Comparison of ENCODE assay signal across 16 cellular contexts in genomic region chr21:16407403-16408279, GRCh38.
DNase-seq lines count a peak whose midpoint lies in the region; ATAC-seq, FAIRE-seq and TF ChIP-seq lines count a peak whose summit lies in the region.
"Had no signal": no experiment of that assay in that cellular context is flagged by ENCODE, and none has a peak within 500 bp of the region (broad histone marks: within the 10 kb centered on the region; RNA-seq: fewer than 3 reads in every experiment).

No MANE protein-coding gene starts in this region.

- intact Hi-C loops in pancreas (cut with DNase I) = no loop called here

- H3K36me3 ChIP-seq in pancreas = no peaks in the 10 kb centered on the region
- H3K36me3 ChIP-seq: Peyer's patch had no signal

- no peak for TF ChIP-seq CTCF in pancreas (IDR thresholded peaks at IDR 0.05)

- H3K27me3 ChIP-seq in pancreas = no peaks in the 10 kb centered on the region
- H3K27me3 ChIP-seq: Peyer's patch, testis had no signal

- H3K4me1 ChIP-seq in pancreas = peaks cover 0 to 7% (median 0%) of the 10 kb centered on the region in 3 donors
- H3K4me1 ChIP-seq: Peyer's patch, testis had no signal

- no peak overlapping the region for H3K27ac ChIP-seq in pancreas
- H3K27ac ChIP-seq: epithelial cell of prostate, Peyer's patch, testis had no signal

- H3K4me3 ChIP-seq in pancreas = no peak overlapping the region
- H3K4me3 ChIP-seq: Peyer's patch, testis had no signal

- peak; percentile 38 for DNase-seq in EL
- DNase-seq in fibroblast of gingiva (ENCODE audit: low read depth) = peak; percentile 4
- no peak for DNase-seq in pancreas
- DNase-seq in inferior parietal cortex (ENCODE audit: extremely low spot score) = no peak
- DNase-seq in DMS114 treated with DMSO at 0.1 percent for 48 hours (lab: John Stamatoyannopoulos, UW; ENCODE audit: unreplicated experiment) = no peak
- DNase-seq: activated effector memory CD4-positive, alpha-beta T cell treated with anti-CD3 and anti-CD28 coated beads, Interleukin-2, amount 50 U/mL, for 16 hours; aorta; DMS 273 treated with DMSO at 0.1 percent for 48 hours; HCEC 1CT; Peyer's patch; stimulated activated CD4-positive, alpha-beta T cell treated with anti-CD3 and anti-CD28 coated beads, Interleukin-4, amount 100 ng/mL, for 1 hour; testis had no signal

- no peak for FAIRE-seq in pancreas (lab: Jason Lieb, UNC)

- no peaks in the 10 kb centered on the region for H3K9me3 ChIP-seq in pancreas
- H3K9me3 ChIP-seq: Peyer's patch, testis had no signal

- peak in 3 of 4 donors; percentile 25 to 60 (median 56) for ATAC-seq in pancreas
- no peak for ATAC-seq in HG02870 (IDR thresholded peaks at IDR 0.05; ENCODE audit: unreplicated experiment)
- ATAC-seq in HG02759 (IDR thresholded peaks at IDR 0.05; ENCODE audit: unreplicated experiment) = no peak

- 15 to 18% methylated on average over 2 of the region's 2 CpGs for WGBS in pancreas, 2 donors

TF ChIP-seq in PFSK-1, 5 proteins besides CTCF, POLR2A, EP300 and RAD21:
- TF ChIP-seq POLR2AphosphoS5 (IDR thresholded peaks at IDR 0.05; ENCODE audit: low read depth, low read length) (peak; percentile 27; the same call in 1 of the 2 replicates), SIN3A (IDR thresholded peaks at IDR 0.05; ENCODE audit: borderline replicate concordance, insufficient read depth, low read length) (peak; percentile 65; the same call in 1 of the 2 replicates), FOXP2 (optimal IDR thresholded peaks at IDR 0.05; ENCODE audit: borderline replicate concordance, extremely low read depth, extremely low read length, insufficient read depth) (no peak), TAF1 (IDR thresholded peaks at IDR 0.05; ENCODE audit: borderline replicate concordance, insufficient read depth, low read length) (0 out of 2 replicates have a peak, but pooled peaks have one; percentile 32)
- TF ChIP-seq, protein P1, sequence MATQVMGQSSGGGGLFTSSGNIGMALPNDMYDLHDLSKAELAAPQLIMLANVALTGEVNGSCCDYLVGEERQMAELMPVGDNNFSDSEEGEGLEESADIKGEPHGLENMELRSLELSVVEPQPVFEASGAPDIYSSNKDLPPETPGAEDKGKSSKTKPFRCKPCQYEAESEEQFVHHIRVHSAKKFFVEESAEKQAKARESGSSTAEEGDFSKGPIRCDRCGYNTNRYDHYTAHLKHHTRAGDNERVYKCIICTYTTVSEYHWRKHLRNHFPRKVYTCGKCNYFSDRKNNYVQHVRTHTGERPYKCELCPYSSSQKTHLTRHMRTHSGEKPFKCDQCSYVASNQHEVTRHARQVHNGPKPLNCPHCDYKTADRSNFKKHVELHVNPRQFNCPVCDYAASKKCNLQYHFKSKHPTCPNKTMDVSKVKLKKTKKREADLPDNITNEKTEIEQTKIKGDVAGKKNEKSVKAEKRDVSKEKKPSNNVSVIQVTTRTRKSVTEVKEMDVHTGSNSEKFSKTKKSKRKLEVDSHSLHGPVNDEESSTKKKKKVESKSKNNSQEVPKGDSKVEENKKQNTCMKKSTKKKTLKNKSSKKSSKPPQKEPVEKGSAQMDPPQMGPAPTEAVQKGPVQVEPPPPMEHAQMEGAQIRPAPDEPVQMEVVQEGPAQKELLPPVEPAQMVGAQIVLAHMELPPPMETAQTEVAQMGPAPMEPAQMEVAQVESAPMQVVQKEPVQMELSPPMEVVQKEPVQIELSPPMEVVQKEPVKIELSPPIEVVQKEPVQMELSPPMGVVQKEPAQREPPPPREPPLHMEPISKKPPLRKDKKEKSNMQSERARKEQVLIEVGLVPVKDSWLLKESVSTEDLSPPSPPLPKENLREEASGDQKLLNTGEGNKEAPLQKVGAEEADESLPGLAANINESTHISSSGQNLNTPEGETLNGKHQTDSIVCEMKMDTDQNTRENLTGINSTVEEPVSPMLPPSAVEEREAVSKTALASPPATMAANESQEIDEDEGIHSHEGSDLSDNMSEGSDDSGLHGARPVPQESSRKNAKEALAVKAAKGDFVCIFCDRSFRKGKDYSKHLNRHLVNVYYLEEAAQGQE (IDR thresholded peaks at IDR 0.05; ENCODE audit: insufficient read depth in 1 of 2, low read depth in 2 of 2, low read length in 2 of 2) = no peak; a peak in 1 of 4 replicates

Comparison
In these comparisons a context has a peak if more than half of its experiments do, and no peak if none do; other contexts are left out.
1. DNase-seq: peak in EL (single experiment) and fibroblast of gingiva (single experiment); none in pancreas (0 of 6), inferior parietal cortex (single experiment) and DMS114 treated with DMSO at 0.1 percent for 48 hours (single experiment).
2. ATAC-seq: peak in pancreas (3 of 4); none in HG02870 (single experiment) and HG02759 (single experiment).